ENCODE assay signal across 15 cellular contexts in the genomic region with DNA sequence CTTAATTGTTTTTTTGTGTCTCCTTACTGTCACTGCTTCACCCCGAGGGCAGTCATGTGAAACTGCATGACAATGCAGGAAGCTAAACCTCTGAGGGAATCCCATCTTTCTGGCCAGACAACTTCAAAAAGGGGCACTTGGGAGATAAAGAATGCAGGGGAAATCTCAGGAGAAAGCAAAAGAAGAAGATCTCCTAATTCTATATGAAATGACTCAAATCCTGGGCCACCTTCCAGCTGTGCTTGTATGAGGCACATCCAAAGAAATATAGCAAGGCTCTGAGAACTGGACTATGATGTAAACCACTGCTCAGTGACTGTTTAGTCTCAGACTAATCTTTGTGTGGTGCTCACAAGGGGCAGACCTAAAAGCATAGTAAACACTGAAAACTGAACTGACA. TPM values are rescaled to one million over a fixed set of nuclear protein-coding genes. Genes with fewer than 3 reads are reported as not detected.
A peak's percentile ranks its signal among the peaks of the same experiment; 100 is the strongest.
DNase-seq lines count a peak whose midpoint lies in the region; ATAC-seq and TF ChIP-seq lines count a peak whose summit lies in the region.
"Had no signal": no experiment of that assay in that cellular context is flagged by ENCODE, and none has a peak within 500 bp of the region (broad histone marks: within the 10 kb centered on the region; RNA-seq: fewer than 3 reads in every experiment).

No MANE protein-coding gene starts in this region.

- H3K36me3 ChIP-seq in HUES6 (ENCODE audit: control insufficient read depth, insufficient read depth, low read length) (no peaks in the 10 kb centered on the region), mammary epithelial cell (ENCODE audit: insufficient read depth, low read length) (no peaks in the 10 kb centered on the region)
- H3K36me3 ChIP-seq: cardiac muscle cell had no signal

- ATAC-seq in HG03571 (IDR thresholded peaks at IDR 0.05; ENCODE audit: unreplicated experiment) (no peak), natural killer cell (no peak)

- H3K27me3 Mint-ChIP-seq in natural killer cell (ENCODE audit: low read depth in 2 of 2): peaks cover 42 to 53% of the 10 kb centered on the region in 2 donors

- H3K9ac ChIP-seq in HUES6 (ENCODE audit: low read length): no peak overlapping the region
- H3K9ac ChIP-seq in mammary epithelial cell (ENCODE audit: insufficient read depth, low read length): no peak overlapping the region

- POLR2A ChIA-PET in AG04450 (lab: Yijun Ruan, JAX): no interaction called here

- no peaks in the 10 kb centered on the region for H3K79me2 ChIP-seq in mammary epithelial cell (ENCODE audit: insufficient read depth, low read length)

- no peak overlapping the region for H3K4me2 ChIP-seq in mammary epithelial cell (ENCODE audit: insufficient read depth, low read depth, low read length)

- H3K4me3 ChIP-seq in AG04450 (ENCODE audit: low read depth, low read length): no peak overlapping the region
- peak overlapping the region; percentile 13; the same call in 1 of the 2 replicates for H3K4me3 ChIP-seq in HUES6 (ENCODE audit: low read depth, low read length)
- H3K4me3 ChIP-seq in mammary epithelial cell (replicated peaks in 1 of 3; ENCODE audit: insufficient read depth in 1 of 3, low read depth in 2 of 3, low read length in 3 of 3): no peak overlapping the region
- H3K4me3 ChIP-seq: cardiac muscle cell, testis had no signal

- no peaks in the 10 kb centered on the region for H3K4me1 Mint-ChIP-seq in natural killer cell

- peak overlapping the region; percentile 42 for H3K27ac ChIP-seq in AG04450 (ENCODE audit: low read depth, low read length)
- H3K27ac ChIP-seq in HUES6 (ENCODE audit: low read depth, low read length): peak overlapping the region; percentile 67; the same call in 1 of the 2 replicates
- H3K27ac ChIP-seq in mammary epithelial cell (ENCODE audit: insufficient read depth, low read depth, low read length): no peak overlapping the region
- H3K27ac ChIP-seq: cardiac muscle cell, testis had no signal

- intact Hi-C loops in mammary epithelial cell (cut with micrococcal nuclease): no loop called here
- intact Hi-C loops in natural killer cell (cut with micrococcal nuclease): no loop called here

- 0% methylated on average over 1 of the region's 1 CpG for WGBS in mammary epithelial cell (ENCODE audit: low coverage, missing lambda C conversion rate)

- TF ChIP-seq CTCF in AG04450 (IDR thresholded peaks at IDR 0.05; ENCODE audit: low read depth, low read length) (no peak), mammary epithelial cell (conservative IDR thresholded peaks at IDR 0.05 in 1 of 2, IDR thresholded peaks at IDR 0.05 in 1 of 2; ENCODE audit: extremely low read depth in 1 of 2, insufficient read depth in 1 of 2, low read depth in 1 of 2, low read length in 2 of 2) (no peak), natural killer cell (IDR thresholded peaks at IDR 0.05) (no peak)

- H3K27ac Mint-ChIP-seq in natural killer cell: no peak overlapping the region
- H3K27ac Mint-ChIP-seq: activated T-cell treated with anti-CD3 and anti-CD28 coated beads, Interleukin-2, amount 50 U/mL, for 24 hours had no signal

- peak; percentile 61 for DNase-seq in AG04450 (ENCODE audit: low read depth, low spot score)
- DNase-seq in mammary epithelial cell: peak; percentile 41
- DNase-seq in islet precursor cell: peak; percentile 81
- no peak for DNase-seq in NCI-H187 (lab: John Stamatoyannopoulos, UW)
- no peak for DNase-seq in DMS 273 treated with DMSO at 0.1 percent for 48 hours (lab: John Stamatoyannopoulos, UW)
- DNase-seq in natural killer cell: no peak
- DNase-seq: activated T-cell treated with anti-CD3 and anti-CD28 coated beads, Interleukin-2, amount 50 U/mL, for 24 hours; AML-193; Karpas-422; retina; RPMI8226; testis had no signal

- no TSS peak for BruUV-seq in mammary epithelial cell (replicated peaks; lab: Mats Ljungman, UMichigan)

- H3K27me3 ChIP-seq in AG04450 (ENCODE audit: control insufficient read depth, insufficient read depth, low read length) (no peaks in the 10 kb centered on the region), HUES6 (ENCODE audit: control insufficient read depth, insufficient read depth, low read length) (no peaks in the 10 kb centered on the region), mammary epithelial cell (ENCODE audit: insufficient read depth, low read length) (peaks cover 4% of the 10 kb centered on the region)
- H3K27me3 ChIP-seq: cardiac muscle cell, testis had no signal

- dilution Hi-C loops in mammary epithelial cell (cut with HindIII; ENCODE audit: low sequenced_read_pairs): no loop called here

- in situ Hi-C loops in mammary epithelial cell (cut with MboI; ENCODE audit: low sequenced_read_pairs in 2 of 2): no loop called here

- H3K9me3 ChIP-seq in AG04450 (ENCODE audit: control insufficient read depth, insufficient read depth, low read length): no peaks in the 10 kb centered on the region
- no peaks in the 10 kb centered on the region for H3K9me3 ChIP-seq in HUES6 (ENCODE audit: control insufficient read depth, insufficient read depth, low read depth, low read length)
- H3K9me3 ChIP-seq in mammary epithelial cell (replicated peaks; ENCODE audit: insufficient read depth, low read length): no peaks in the 10 kb centered on the region
- H3K9me3 ChIP-seq: testis had no signal

- no peaks in the 10 kb centered on the region for H4K20me1 ChIP-seq in mammary epithelial cell (ENCODE audit: insufficient read depth, low read length)

- no peaks in the 10 kb centered on the region for H3K36me3 Mint-ChIP-seq in natural killer cell

- peaks cover 10% of the 10 kb centered on the region; the same call in 1 of the 2 replicates for H3K4me1 ChIP-seq in HUES6 (ENCODE audit: control insufficient read depth, insufficient read depth, low read length)
- no peaks in the 10 kb centered on the region for H3K4me1 ChIP-seq in mammary epithelial cell (ENCODE audit: insufficient read depth, low read length)

- CTCF ChIA-PET in AG04450 (lab: Charles Lee): interaction anchor here (0.7 to 1.2 kb wide), 3 partner anchors 19 to 878 kb away, joined by 3 to 4 read pairs (median 4); no protein-coding TSS in a partner anchor
- CTCF ChIA-PET in mammary epithelial cell (lab: Charles Lee; ENCODE audit: low non-redundant PET): no interaction called here

- H3K4me3 Mint-ChIP-seq in natural killer cell: no peak overlapping the region
- H3K4me3 Mint-ChIP-seq: activated T-cell treated with anti-CD3 and anti-CD28 coated beads, Interleukin-2, amount 50 U/mL, for 24 hours had no signal

- no peaks in the 10 kb centered on the region for H3K9me3 Mint-ChIP-seq in natural killer cell
- H3K9me3 Mint-ChIP-seq: activated T-cell treated with anti-CD3 and anti-CD28 coated beads, Interleukin-2, amount 50 U/mL, for 24 hours had no signal

- H2AFZ ChIP-seq in mammary epithelial cell (ENCODE audit: low read depth, low read length): no peak overlapping the region

RNA-seq across cellular contexts. Expression of a gene that starts 22.6 kb away (rescaled TPM):
- 25.3 and 27.9 TPM in 2 replicates for polyA plus RNA-seq in AG04450 (2011; rRNA removed)
- polyA minus RNA-seq in AG04450 (2011; rRNA and poly(A)+ RNA removed): 27.6 and 34.0 TPM in 2 replicates
- 10 to 100 TPM; 28.2 to 41.6 TPM for total RNA-seq in mammary epithelial cell
- polyA plus RNA-seq in mammary epithelial cell: 58.2 TPM
- polyA minus RNA-seq in mammary epithelial cell: 22.9 TPM
- 10 to 100 TPM in 2 of 3 donors, 1 to 10 TPM in 1; 9.1 to 21.2 (median 12.2) TPM for total RNA-seq in natural killer cell

Comparison
In these comparisons a context has a peak if more than half of its experiments do, and no peak if none do; other contexts are left out.
1. DNase-seq: peak in AG04450 (single experiment), mammary epithelial cell (single experiment) and islet precursor cell (single experiment); none in NCI-H187 (0 of 2), DMS 273 treated with DMSO at 0.1 percent for 48 hours (single experiment) and natural killer cell (single experiment).